In genomic region chr12:48687595-48687994, GRCh38 we compare ENCODE assay signal across 29 cellular contexts.
"Had no signal": no experiment of that assay in that cellular context is flagged by ENCODE, and none has a peak within 500 bp of the region (broad histone marks: within the 10 kb centered on the region; RNA-seq: fewer than 3 reads in every experiment).

No MANE protein-coding gene starts in this region.

- H3K27ac Mint-ChIP-seq: activated naive CD4-positive, alpha-beta T cell treated with anti-CD3 and anti-CD28 coated beads, Interleukin-2, amount 50 U/mL, for 24 hours; activated T-helper 1 cell treated with anti-CD3 and anti-CD28 coated beads, Interleukin-12 subunit alpha, Interleukin-12 subunit beta, Interleukin-2, Interleukin-4 antibody, amounts not matched to agents 30 ng/mL and 10 ng/mL and 1 ng/mL, durations not matched to agents 14 hours and 24 hours and 36 hours; mesothelial cell of epicardium; nephron progenitor cell; T-helper 2 cell treated with Interferon-gamma antibody and Interleukin-4, amounts not matched to agents 5 μg/mL and 100 μg/mL, for 36 hours had no signal

- FAIRE-seq: keratinocyte had no signal

- ATAC-seq: left cardiac atrium, left ventricle myocardium superior, right lobe of liver, T-cell had no signal

- H3K27ac ChIP-seq: adrenal gland, ascending aorta, coronary artery, dorsolateral prefrontal cortex, neutrophil, right lobe of liver, stomach, thyroid gland, upper lobe of left lung, vagina, VCaP had no signal

- H3K9me3 Mint-ChIP-seq: activated naive CD4-positive, alpha-beta T cell treated with anti-CD3 and anti-CD28 coated beads, Interleukin-2, amount 50 U/mL, for 24 hours; activated T-helper 1 cell treated with anti-CD3 and anti-CD28 coated beads, Interleukin-12 subunit alpha, Interleukin-12 subunit beta, Interleukin-2, Interleukin-4 antibody, amounts not matched to agents 30 ng/mL and 10 ng/mL and 1 ng/mL, durations not matched to agents 14 hours and 24 hours and 36 hours; brain; mesothelial cell of epicardium; naive B cell; nephron progenitor cell; T-cell; T-helper 2 cell treated with Interferon-gamma antibody and Interleukin-4, amounts not matched to agents 5 μg/mL and 100 μg/mL, for 36 hours had no signal

- H3K27me3 ChIP-seq: adrenal gland, ascending aorta, dorsolateral prefrontal cortex, neutrophil, right lobe of liver, stomach, thyroid gland, upper lobe of left lung, vagina had no signal

- H3K9me3 ChIP-seq: adrenal gland, ascending aorta, neutrophil, right lobe of liver, stomach, thyroid gland, upper lobe of left lung, vagina had no signal

- DNase-seq: activated CD4-positive, alpha-beta T cell treated with anti-CD3 and anti-CD28 coated beads, Interleukin-2, amount 50 U/mL, for 1 hour; activated CD8-positive, alpha-beta memory T cell treated with anti-CD3 and anti-CD28 coated beads, Interleukin-2, amount 50 U/mL, for 4 hours; adrenal gland; dorsolateral prefrontal cortex; effector memory CD4-positive, alpha-beta T cell; head of caudate nucleus; hippocampal formation; left cardiac atrium; left ventricle myocardium superior; mammary epithelial cell; naive B cell; nephron progenitor cell; right lobe of liver; stimulated activated CD4-positive, alpha-beta T cell treated with anti-CD3 and anti-CD28 coated beads, Interleukin-2, amount 100 ng/mL, for 48 hours; stomach; T-cell; thyroid gland; upper lobe of left lung had no signal

- H3K4me3 Mint-ChIP-seq: activated naive CD4-positive, alpha-beta T cell treated with anti-CD3 and anti-CD28 coated beads, Interleukin-2, amount 50 U/mL, for 24 hours; activated T-helper 1 cell treated with anti-CD3 and anti-CD28 coated beads, Interleukin-12 subunit alpha, Interleukin-12 subunit beta, Interleukin-2, Interleukin-4 antibody, amounts not matched to agents 30 ng/mL and 10 ng/mL and 1 ng/mL, durations not matched to agents 14 hours and 24 hours and 36 hours; mesothelial cell of epicardium; naive B cell; nephron progenitor cell; T-cell; T-helper 2 cell treated with Interferon-gamma antibody and Interleukin-4, amounts not matched to agents 5 μg/mL and 100 μg/mL, for 36 hours had no signal

- H3K27me3 Mint-ChIP-seq: activated naive CD4-positive, alpha-beta T cell treated with anti-CD3 and anti-CD28 coated beads, Interleukin-2, amount 50 U/mL, for 24 hours; naive B cell; T-cell had no signal

- H3K4me1 Mint-ChIP-seq: nephron progenitor cell had no signal

- H3K4me1 ChIP-seq: adrenal gland, right lobe of liver had no signal

- H3K36me3 Mint-ChIP-seq: naive B cell had no signal

- H3K4me3 ChIP-seq: adrenal gland, ascending aorta, coronary artery, dorsolateral prefrontal cortex, right lobe of liver, stomach, thyroid gland, upper lobe of left lung, vagina had no signal
